In genomic region chr5:110339399-110339798, GRCh38 we compare ENCODE assay signal across 24 cellular contexts.
"Had no signal": no experiment of that assay in that cellular context is flagged by ENCODE, and none has a peak within 500 bp of the region (broad histone marks: within the 10 kb centered on the region; RNA-seq: fewer than 3 reads in every experiment).

No MANE protein-coding gene starts in this region.

- H3K27ac Mint-ChIP-seq: immature natural killer cell; memory B cell; naive thymus-derived CD4-positive, alpha-beta T cell; natural killer cell treated with Interleukin-12 subunit alpha and Interleukin-12 subunit beta and Interleukin-15 and Interleukin-18, amount 100 ng/mL, for 72 hours; progenitor cell of endocrine pancreas; stimulated activated memory B cell treated with anti-CD40 and anti-IgM and Interleukin-4, amounts not matched to agents 10 μg/mL and 1 μg/mL and 100 μg/mL, for 72 hours had no signal

- DNase-seq: heart left ventricle; immature natural killer cell; kidney; left ventricle myocardium inferior; mucosa of descending colon; naive thymus-derived CD4-positive, alpha-beta T cell; ovary; right lobe of liver; stimulated activated CD4-positive, alpha-beta T cell treated with anti-CD3 and anti-CD28 coated beads, Interleukin-1b, Interleukin-23, amount 100 ng/mL, for 48 hours; stimulated activated CD4-positive, alpha-beta T cell treated with anti-CD3 and anti-CD28 coated beads, Interleukin-2, amount 100 ng/mL, for 48 hours; stimulated activated CD4-positive, alpha-beta T cell treated with anti-CD3 and anti-CD28 coated beads, Interleukin-4, amount 100 ng/mL, for 4 hours; stimulated activated CD8-positive, alpha-beta memory T cell treated with anti-CD3 and anti-CD28 coated beads, Interleukin-4, amount 100 ng/mL, for 48 hours; stimulated activated naive CD4-positive, alpha-beta T cell treated with Interleukin-2 at 50 U/mL for 16 hours; stimulated activated naive CD8-positive, alpha-beta T cell treated with anti-CD3 and anti-CD28 coated beads, Interleukin-15, amount 100 ng/mL, for 72 hours; substantia nigra; upper lobe of right lung had no signal

- H3K4me1 ChIP-seq: right atrium auricular region, upper lobe of right lung had no signal

- H3K27me3 ChIP-seq: ovary, right atrium auricular region, right lobe of liver, tibial nerve, upper lobe of right lung had no signal

- H3K27ac ChIP-seq: heart left ventricle, left ventricle myocardium inferior, ovary, right atrium auricular region, right lobe of liver, upper lobe of right lung had no signal

- H3K9me3 ChIP-seq: heart left ventricle, left ventricle myocardium inferior, mucosa of descending colon, ovary, right atrium auricular region, right lobe of liver, tibial nerve, upper lobe of right lung had no signal

- H3K4me3 Mint-ChIP-seq: immature natural killer cell; memory B cell; naive thymus-derived CD4-positive, alpha-beta T cell; natural killer cell treated with Interleukin-12 subunit alpha and Interleukin-12 subunit beta and Interleukin-15 and Interleukin-18, amount 100 ng/mL, for 72 hours; stimulated activated memory B cell treated with anti-CD40 and anti-IgM and Interleukin-4, amounts not matched to agents 10 μg/mL and 1 μg/mL and 100 μg/mL, for 72 hours; stimulated activated naive CD8-positive, alpha-beta T cell treated with anti-CD3 and anti-CD28 coated beads, Interleukin-15, amount 100 ng/mL, for 72 hours had no signal

- H3K36me3 ChIP-seq: heart left ventricle, left ventricle myocardium inferior, ovary, right atrium auricular region, right lobe of liver, tibial nerve, upper lobe of right lung had no signal

- H3K9me3 Mint-ChIP-seq: memory B cell; naive thymus-derived CD4-positive, alpha-beta T cell; stimulated activated memory B cell treated with anti-CD40 and anti-IgM and Interleukin-4, amounts not matched to agents 10 μg/mL and 1 μg/mL and 100 μg/mL, for 72 hours; stimulated activated naive CD8-positive, alpha-beta T cell treated with anti-CD3 and anti-CD28 coated beads, Interleukin-15, amount 100 ng/mL, for 72 hours had no signal

- H3K27me3 Mint-ChIP-seq: memory B cell; natural killer cell treated with Interleukin-12 subunit alpha and Interleukin-12 subunit beta and Interleukin-15 and Interleukin-18, amount 100 ng/mL, for 72 hours; progenitor cell of endocrine pancreas; stimulated activated memory B cell treated with anti-CD40 and anti-IgM and Interleukin-4, amounts not matched to agents 10 μg/mL and 1 μg/mL and 100 μg/mL, for 72 hours; stimulated activated naive CD8-positive, alpha-beta T cell treated with anti-CD3 and anti-CD28 coated beads, Interleukin-15, amount 100 ng/mL, for 72 hours had no signal

- H3K4me3 ChIP-seq: heart left ventricle, left ventricle myocardium inferior, lung, mucosa of descending colon, ovary, right atrium auricular region, right lobe of liver, smooth muscle cell, tibial nerve, upper lobe of right lung had no signal

- H3K4me2 ChIP-seq: smooth muscle cell had no signal

- H3K4me1 Mint-ChIP-seq: immature natural killer cell; memory B cell; naive thymus-derived CD4-positive, alpha-beta T cell; stimulated activated memory B cell treated with anti-CD40 and anti-IgM and Interleukin-4, amounts not matched to agents 10 μg/mL and 1 μg/mL and 100 μg/mL, for 72 hours; stimulated activated naive CD8-positive, alpha-beta T cell treated with anti-CD3 and anti-CD28 coated beads, Interleukin-15, amount 100 ng/mL, for 72 hours had no signal

- ATAC-seq: heart left ventricle; mucosa of descending colon; naive thymus-derived CD4-positive, alpha-beta T cell; natural killer cell treated with Interleukin-12 subunit alpha and Interleukin-12 subunit beta and Interleukin-15 and Interleukin-18, amount 100 ng/mL, for 72 hours; right lobe of liver; stimulated activated memory B cell treated with anti-CD40 and anti-IgM and Interleukin-4, amounts not matched to agents 10 μg/mL and 1 μg/mL and 100 μg/mL, for 72 hours; stimulated activated naive CD8-positive, alpha-beta T cell treated with anti-CD3 and anti-CD28 coated beads, Interleukin-15, amount 100 ng/mL, for 72 hours; upper lobe of right lung had no signal

- H3K36me3 Mint-ChIP-seq: immature natural killer cell; memory B cell; naive thymus-derived CD4-positive, alpha-beta T cell; natural killer cell treated with Interleukin-12 subunit alpha and Interleukin-12 subunit beta and Interleukin-15 and Interleukin-18, amount 100 ng/mL, for 72 hours; stimulated activated memory B cell treated with anti-CD40 and anti-IgM and Interleukin-4, amounts not matched to agents 10 μg/mL and 1 μg/mL and 100 μg/mL, for 72 hours had no signal
